Comparison of ENCODE assay signal across 15 cellular contexts in genomic region chr2:137945229-137945628, GRCh38. TPM values are rescaled to one million over a fixed set of nuclear protein-coding genes. Genes with fewer than 3 reads are reported as not detected.
A peak's percentile ranks its signal among the peaks of the same experiment; 100 is the strongest.
DNase-seq lines count a peak whose midpoint lies in the region; ATAC-seq and TF ChIP-seq lines count a peak whose summit lies in the region.
"Had no signal": no experiment of that assay in that cellular context is flagged by ENCODE, and none has a peak within 500 bp of the region (broad histone marks: within the 10 kb centered on the region; RNA-seq: fewer than 3 reads in every experiment).

No MANE protein-coding gene starts in this region.

- no peaks in the 10 kb centered on the region for H3K36me3 Mint-ChIP-seq in neural crest cell (ENCODE audit: low read depth)

- ATAC-seq in GM19035 (IDR thresholded peaks at IDR 0.05; ENCODE audit: unreplicated experiment), result no peak
- no peak for ATAC-seq in GM19455 (IDR thresholded peaks at IDR 0.05; ENCODE audit: unreplicated experiment)
- ATAC-seq in heart right ventricle, result no peak

- no peak overlapping the region for H3K4me3 Mint-ChIP-seq in neural crest cell
- H3K4me3 Mint-ChIP-seq: CD4-positive, alpha-beta T cell; H9 had no signal

- no peak for TF ChIP-seq CTCF in neural crest cell (conservative IDR thresholded peaks at IDR 0.05)
- TF ChIP-seq CTCF in heart right ventricle (IDR thresholded peaks at IDR 0.05), result no peak

- 51 to 87% methylated on average over 2 of the region's 2 CpGs for WGBS in heart right ventricle, 2 donors

- intact Hi-C loops in heart right ventricle (cut with DNase I), result loop anchor here in 7 of 10 donors (5.0 to 10.0 kb wide), 6 partner anchors 140 to 842 kb away; partner anchors contain the start of gene NXPH2 (in 1 of the 7)

- H3K4me3 ChIP-seq in heart right ventricle, result no peak overlapping the region

- H3K36me3 ChIP-seq in heart right ventricle, result no peaks in the 10 kb centered on the region

- H3K9me3 ChIP-seq in heart right ventricle, result no peaks in the 10 kb centered on the region
- H3K9me3 ChIP-seq: Caco-2 had no signal

- H3K27me3 Mint-ChIP-seq in neural crest cell (ENCODE audit: low read depth), result no peaks in the 10 kb centered on the region
- H3K27me3 Mint-ChIP-seq: CD4-positive, alpha-beta T cell had no signal

- peaks cover 55% of the 10 kb centered on the region for H3K4me1 Mint-ChIP-seq in neural crest cell

- no peak overlapping the region for H3K27ac ChIP-seq in heart right ventricle
- H3K27ac ChIP-seq: C4-2B had no signal

- H3K4me1 ChIP-seq in heart right ventricle, result no peaks in the 10 kb centered on the region

- no peaks in the 10 kb centered on the region for H3K9me3 Mint-ChIP-seq in neural crest cell
- H3K9me3 Mint-ChIP-seq: CD4-positive, alpha-beta T cell; H9 had no signal

- H3K27ac Mint-ChIP-seq in neural crest cell (ENCODE audit: unreplicated experiment), result peak overlapping the region; percentile 16
- H3K27ac Mint-ChIP-seq: CD4-positive, alpha-beta T cell; H9 had no signal

- DNase-seq in NCI-H82 treated with DMSO at 0.1 percent for 48 hours (lab: John Stamatoyannopoulos, UW; ENCODE audit: unreplicated experiment) (peak; percentile 33), foreskin melanocyte (peak; percentile 89), neural crest cell (ENCODE audit: low read depth, low spot score) (no peak), superior temporal gyrus (ENCODE audit: extremely low spot score) (no peak), heart right ventricle (no peak)
- DNase-seq: AML-193; Caco-2; CD4-positive, alpha-beta T cell; DMS153; DMS79; GDM1; H9 had no signal

- no peaks in the 10 kb centered on the region for H3K27me3 ChIP-seq in heart right ventricle

RNA-seq across cellular contexts. Expression of gene HNMT, which starts 19.0 kb away (rescaled TPM):
- 5.2 and 5.5 TPM in 2 replicates for total RNA-seq in neural crest cell
- 10 to 100 TPM in 7 of 10 donors, 1 to 10 TPM in 3; 7.2 to 24.9 (median 10.8) TPM for total RNA-seq in heart right ventricle
- polyA plus RNA-seq in heart right ventricle, result 1 to 10 TPM; 8.9 to 9.9 TPM

Comparison
In these comparisons a context has a peak if more than half of its experiments do, and no peak if none do; other contexts are left out.
1. DNase-seq: peak in NCI-H82 treated with DMSO at 0.1 percent for 48 hours (single experiment) and foreskin melanocyte (single experiment); none in neural crest cell (single experiment), superior temporal gyrus (single experiment) and heart right ventricle (0 of 2).